15 cellular contexts compared by ENCODE assay signal in genomic region chr19:45173816-45174215, GRCh38. TPM values are rescaled to one million over a fixed set of nuclear protein-coding genes. Genes with fewer than 3 reads are reported as not detected.
A peak's percentile ranks its signal among the peaks of the same experiment; 100 is the strongest.
DNase-seq lines count a peak whose midpoint lies in the region; ATAC-seq and TF ChIP-seq lines count a peak whose summit lies in the region.
"Had no signal": no experiment of that assay in that cellular context is flagged by ENCODE, and none has a peak within 500 bp of the region (broad histone marks: within the 10 kb centered on the region; RNA-seq: fewer than 3 reads in every experiment).

No MANE protein-coding gene starts in this region.

- H3K4me3 Mint-ChIP-seq in T-cell (no peak overlapping the region), type B pancreatic cell (no peak overlapping the region)

- H3K4me1 ChIP-seq in prostate gland (replicated peaks), result peaks cover 3% of the 10 kb centered on the region

- H3K27me3 ChIP-seq in prostate gland (replicated peaks; ENCODE audit: insufficient read depth), result no peaks in the 10 kb centered on the region
- H3K27me3 ChIP-seq: dorsolateral prefrontal cortex, vagina had no signal

- 80% methylated on average over 12 of the region's 12 CpGs for WGBS in prostate gland

- POLR2A ChIA-PET in T-cell (lab: Charles Lee), result no interaction called here

- H3K4me1 Mint-ChIP-seq in T-cell (peaks cover 46 to 67% (median 55%) of the 10 kb centered on the region in 3 donors), type B pancreatic cell (ENCODE audit: unreplicated experiment) (peaks cover 13% of the 10 kb centered on the region)

- H3K27me3 Mint-ChIP-seq in T-cell (no peaks in the 10 kb centered on the region), type B pancreatic cell (no peaks in the 10 kb centered on the region)

- no peaks in the 10 kb centered on the region for H3K36me3 ChIP-seq in prostate gland
- H3K36me3 ChIP-seq: vagina had no signal

- TF ChIP-seq CTCF in type B pancreatic cell (conservative IDR thresholded peaks at IDR 0.05) (no peak), prostate gland (IDR thresholded peaks at IDR 0.05) (no peak)

- H3K9me3 Mint-ChIP-seq in T-cell (no peaks in the 10 kb centered on the region), type B pancreatic cell (no peaks in the 10 kb centered on the region)

- DNase-seq in Right ventricle myocardium superior (peak; percentile 8), left cardiac atrium (no peak), T-cell (no peak), kidney glomerular epithelial cell (lab: John Stamatoyannopoulos, UW) (peak; percentile 63), type B pancreatic cell (ENCODE audit: extremely low spot score, unreplicated experiment) (no peak), prostate gland (ENCODE audit: low spot score) (no peak)
- DNase-seq: activated CD8-positive, alpha-beta memory T cell treated with anti-CD3 and anti-CD28 coated beads, Interleukin-2, amount 50 U/mL, for 48 hours; dorsolateral prefrontal cortex; Kasumi-1; NCI-H2107; stimulated activated CD4-positive, alpha-beta T cell treated with anti-CD3 and anti-CD28 coated beads, Interleukin-2, amount 100 ng/mL, for 24 hours had no signal

- H3K27ac Mint-ChIP-seq in T-cell, result peak overlapping the region; percentile 11 to 44
- peak overlapping the region; percentile 23 for H3K27ac Mint-ChIP-seq in type B pancreatic cell

- no peaks in the 10 kb centered on the region for H3K36me3 Mint-ChIP-seq in T-cell
- H3K36me3 Mint-ChIP-seq in type B pancreatic cell, result no peaks in the 10 kb centered on the region

- CTCF ChIA-PET in T-cell (lab: Charles Lee), result interaction anchor here in 1 of 2 donors (0.6 kb wide), 1 partner anchor 13 kb away, joined by 4 read pairs; no protein-coding TSS in a partner anchor

- H3K4me3 ChIP-seq in prostate gland, result no peak overlapping the region
- H3K4me3 ChIP-seq: dorsolateral prefrontal cortex, vagina had no signal

- intact Hi-C loops in Right ventricle myocardium superior (cut with DNase I) (no loop called here), left cardiac atrium (cut with DNase I) (no loop called here), prostate gland (cut with DNase I) (no loop called here)

- no peak for TF ChIP-seq POLR2A in prostate gland (IDR thresholded peaks at IDR 0.05)

- H3K9me3 ChIP-seq in prostate gland, result no peaks in the 10 kb centered on the region
- H3K9me3 ChIP-seq: vagina had no signal

- ATAC-seq in Right ventricle myocardium superior (ENCODE audit: poor library complexity) (no peak), left cardiac atrium (no peak), T-cell (replicated peaks in 1 of 4) (no peak), SK-N-SH treated with all-trans-retinoic acid at 6 μM for 48 hours (no peak), HG03025 (IDR thresholded peaks at IDR 0.05; ENCODE audit: low FRiP score, unreplicated experiment) (no peak)

- no peak overlapping the region for H3K27ac ChIP-seq in prostate gland
- H3K27ac ChIP-seq: dorsolateral prefrontal cortex, vagina, VCaP had no signal

TF ChIP-seq in SK-N-SH treated with all-trans-retinoic acid at 6 μM for 48 hours, 23 proteins besides CTCF, POLR2A, EP300 and RAD21:
- TF ChIP-seq TSHZ2 (CRISPR knock-in tag; IDR thresholded peaks at IDR 0.05) (no peak), PATZ1 (CRISPR knock-in tag; IDR thresholded peaks at IDR 0.05; ENCODE audit: borderline replicate concordance) (no peak), PPARA (CRISPR knock-in tag; IDR thresholded peaks at IDR 0.05; ENCODE audit: borderline replicate concordance) (no peak), ZNF70 (CRISPR knock-in tag; IDR thresholded peaks at IDR 0.05) (no peak), POU6F1 (CRISPR knock-in tag; IDR thresholded peaks at IDR 0.05; ENCODE audit: borderline replicate concordance, low read depth) (no peak), CREB5 (CRISPR knock-in tag; IDR thresholded peaks at IDR 0.05; ENCODE audit: low read depth) (no peak), TCF4 (CRISPR knock-in tag; IDR thresholded peaks at IDR 0.05; ENCODE audit: borderline replicate concordance) (no peak), TOX (CRISPR knock-in tag; IDR thresholded peaks at IDR 0.05; ENCODE audit: borderline replicate concordance) (no peak), BACH2 (CRISPR knock-in tag; IDR thresholded peaks at IDR 0.05; ENCODE audit: borderline replicate concordance) (no peak), ZNF8 (CRISPR knock-in tag; IDR thresholded peaks at IDR 0.05) (no peak), ZFP30 (CRISPR knock-in tag; IDR thresholded peaks at IDR 0.05) (no peak), OSR1 (CRISPR knock-in tag; IDR thresholded peaks at IDR 0.05) (no peak)
TF ChIP-seq in SK-N-SH treated with all-trans-retinoic acid at 6 μM for 48 hours: peak in this region for 0.

RNA-seq across cellular contexts. Expression of gene TRAPPC6A, which starts 4.2 kb away (rescaled TPM):
- total RNA-seq in Right ventricle myocardium superior (15.0 TPM), left cardiac atrium (10 to 100 TPM; 13.6 to 14.3 TPM), T-cell (10 to 100 TPM; 53.9 to 92.4 (median 73.7) TPM), type B pancreatic cell (ENCODE audit: low replicate concordance) (36.7 and 41.3 TPM in 2 replicates), prostate gland (10 to 100 TPM; 57.0 to 80.4 TPM)

RNA-seq across cellular contexts. Expression of gene BLOC1S3, which starts 4.8 kb away (rescaled TPM):
- 3.6 TPM for total RNA-seq in Right ventricle myocardium superior
- 1 to 10 TPM; 6.1 to 7.0 TPM for total RNA-seq in left cardiac atrium
- total RNA-seq in T-cell, result 10 to 100 TPM; 14.9 to 36.2 (median 32.8) TPM
- total RNA-seq in type B pancreatic cell (ENCODE audit: low replicate concordance), result 9.2 and 10.2 TPM in 2 replicates
- 10 to 100 TPM; 21.4 to 30.4 TPM for total RNA-seq in prostate gland

RNA-seq across cellular contexts. Expression of gene NKPD1, which starts 13.0 kb away (rescaled TPM):
- total RNA-seq in Right ventricle myocardium superior (not detected), left cardiac atrium (under 1 TPM in 1 of 2 donors, not detected in 1; 0.05 TPM), T-cell (1 to 10 TPM in 4 of 5 donors, under 1 TPM in 1; 0.95 to 1.3 (median 1.2) TPM), type B pancreatic cell (ENCODE audit: low replicate concordance) (0.56 and 1.3 TPM in 2 replicates), prostate gland (1 to 10 TPM; 3.6 to 4.1 TPM)

Comparison
In these comparisons a context has a peak if more than half of its experiments do, and no peak if none do; other contexts are left out.
1. DNase-seq: peak in Right ventricle myocardium superior (single experiment) and kidney glomerular epithelial cell (single experiment); none in left cardiac atrium (single experiment), T-cell (0 of 34), type B pancreatic cell (single experiment) and prostate gland (single experiment).